In the genomic region with DNA sequence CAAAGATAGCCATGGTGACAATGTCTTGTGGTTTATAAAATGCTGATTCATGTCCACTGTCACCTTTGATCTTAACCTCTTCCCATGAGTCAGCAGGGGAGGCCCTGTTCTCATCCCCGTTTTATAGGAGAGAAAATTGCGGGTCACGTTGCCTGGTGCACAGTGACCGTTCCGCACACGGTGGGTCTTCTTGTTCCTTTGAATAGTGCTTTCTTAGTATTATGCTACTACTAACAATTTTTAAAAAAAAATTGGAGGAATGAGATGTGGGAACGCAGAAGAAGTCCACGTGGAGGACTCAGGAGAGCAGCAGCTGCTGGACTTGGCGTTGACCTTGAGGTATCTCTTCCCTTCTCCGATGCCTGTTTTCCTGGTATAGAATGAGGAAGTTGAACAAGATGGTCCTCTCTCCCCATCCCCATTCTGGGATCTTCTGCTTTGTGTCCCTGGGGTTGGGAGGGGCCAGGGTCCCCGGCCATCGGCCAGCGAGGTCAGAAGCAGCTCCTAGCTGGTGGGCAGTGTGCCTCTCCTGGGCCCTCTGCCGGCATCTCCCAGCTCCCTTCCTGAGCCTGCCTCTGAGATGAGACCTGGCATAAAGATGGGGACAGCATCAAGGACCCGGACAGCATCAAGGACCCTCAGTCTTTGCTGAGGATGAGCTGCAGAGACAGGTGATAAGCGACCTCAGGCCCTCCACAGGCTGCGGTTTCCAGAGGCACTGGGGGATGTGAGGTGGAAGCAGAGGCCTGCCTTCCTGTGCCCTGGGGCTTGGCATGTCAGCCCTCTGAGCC, we compare ENCODE assay signal across 1 cellular context.
TF ChIP-seq lines count a peak whose summit lies in the region.

No MANE protein-coding gene starts in this region.

TF ChIP-seq in HepG2, 621 proteins besides CTCF, POLR2A, EP300 and RAD21 (continued from another document and continues in another):
- TF ChIP-seq, protein P1, sequence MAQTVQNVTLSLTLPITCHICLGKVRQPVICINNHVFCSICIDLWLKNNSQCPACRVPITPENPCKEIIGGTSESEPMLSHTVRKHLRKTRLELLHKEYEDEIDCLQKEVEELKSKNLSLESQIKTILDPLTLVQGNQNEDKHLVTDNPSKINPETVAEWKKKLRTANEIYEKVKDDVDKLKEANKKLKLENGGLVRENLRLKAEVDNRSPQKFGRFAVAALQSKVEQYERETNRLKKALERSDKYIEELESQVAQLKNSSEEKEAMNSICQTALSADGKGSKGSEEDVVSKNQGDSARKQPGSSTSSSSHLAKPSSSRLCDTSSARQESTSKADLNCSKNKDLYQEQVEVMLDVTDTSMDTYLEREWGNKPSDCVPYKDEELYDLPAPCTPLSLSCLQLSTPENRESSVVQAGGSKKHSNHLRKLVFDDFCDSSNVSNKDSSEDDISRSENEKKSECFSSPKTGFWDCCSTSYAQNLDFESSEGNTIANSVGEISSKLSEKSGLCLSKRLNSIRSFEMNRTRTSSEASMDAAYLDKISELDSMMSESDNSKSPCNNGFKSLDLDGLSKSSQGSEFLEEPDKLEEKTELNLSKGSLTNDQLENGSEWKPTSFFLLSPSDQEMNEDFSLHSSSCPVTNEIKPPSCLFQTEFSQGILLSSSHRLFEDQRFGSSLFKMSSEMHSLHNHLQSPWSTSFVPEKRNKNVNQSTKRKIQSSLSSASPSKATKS (CRISPR knock-in tag; IDR thresholded peaks at IDR 0.05), result no peak
- TF ChIP-seq, protein P2, sequence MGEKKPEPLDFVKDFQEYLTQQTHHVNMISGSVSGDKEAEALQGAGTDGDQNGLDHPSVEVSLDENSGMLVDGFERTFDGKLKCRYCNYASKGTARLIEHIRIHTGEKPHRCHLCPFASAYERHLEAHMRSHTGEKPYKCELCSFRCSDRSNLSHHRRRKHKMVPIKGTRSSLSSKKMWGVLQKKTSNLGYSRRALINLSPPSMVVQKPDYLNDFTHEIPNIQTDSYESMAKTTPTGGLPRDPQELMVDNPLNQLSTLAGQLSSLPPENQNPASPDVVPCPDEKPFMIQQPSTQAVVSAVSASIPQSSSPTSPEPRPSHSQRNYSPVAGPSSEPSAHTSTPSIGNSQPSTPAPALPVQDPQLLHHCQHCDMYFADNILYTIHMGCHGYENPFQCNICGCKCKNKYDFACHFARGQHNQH (CRISPR knock-in tag; IDR thresholded peaks at IDR 0.05), result 0 out of 2 replicates have a peak, but pooled peaks have one; percentile 17
- TF ChIP-seq TBP (CRISPR knock-in tag; IDR thresholded peaks at IDR 0.05) (no peak), ZBTB38 (CRISPR knock-in tag; IDR thresholded peaks at IDR 0.05) (0 out of 2 replicates have a peak, but pooled peaks have one; percentile 25), BORCS8-MEF2B (CRISPR knock-in tag; IDR thresholded peaks at IDR 0.05) (0 out of 2 replicates have a peak, but pooled peaks have one; percentile 39), RXRB (CRISPR knock-in tag; IDR thresholded peaks at IDR 0.05; ENCODE audit: borderline replicate concordance) (peak; percentile 43), KDM4B (CRISPR knock-in tag; IDR thresholded peaks at IDR 0.05) (no peak), RXRA (CRISPR knock-in tag; IDR thresholded peaks at IDR 0.05) (no peak), LCORL (IDR thresholded peaks at IDR 0.05) (no peak), LCORL (CRISPR knock-in tag; IDR thresholded peaks at IDR 0.05) (peak; percentile 12; the same call in 1 of the 2 replicates), YEATS2 (CRISPR knock-in tag; IDR thresholded peaks at IDR 0.05; ENCODE audit: borderline replicate concordance) (peak; percentile 44; the same call in 1 of the 2 replicates), MTF2 (CRISPR knock-in tag; IDR thresholded peaks at IDR 0.05; ENCODE audit: borderline replicate concordance) (no peak), RNF2 (conservative IDR thresholded peaks at IDR 0.05; ENCODE audit: low read depth) (no peak), ETV6 (CRISPR knock-in tag; conservative IDR thresholded peaks at IDR 0.05) (no peak), NCOR1 (IDR thresholded peaks at IDR 0.05; ENCODE audit: borderline replicate concordance, low read length) (peak; percentile 66; the same call in 1 of the 2 replicates), ZNF263 (CRISPR knock-in tag; IDR thresholded peaks at IDR 0.05) (peak; percentile 20; the same call in 1 of the 2 replicates), CBX5 (CRISPR knock-in tag; IDR thresholded peaks at IDR 0.05; ENCODE audit: borderline replicate concordance) (no peak; the same call in 1 of the 2 replicates), ZNF644 (CRISPR knock-in tag; IDR thresholded peaks at IDR 0.05; ENCODE audit: low read depth) (no peak), RCOR2 (CRISPR knock-in tag; IDR thresholded peaks at IDR 0.05) (0 out of 2 replicates have a peak, but pooled peaks have one; percentile 19), ZNF776 (CRISPR knock-in tag; IDR thresholded peaks at IDR 0.05) (no peak), ZSCAN30 (CRISPR knock-in tag; IDR thresholded peaks at IDR 0.05) (no peak), ZNF605 (CRISPR knock-in tag; IDR thresholded peaks at IDR 0.05) (no peak), NFRKB (IDR thresholded peaks at IDR 0.05) (no peak), NFKBIZ (CRISPR knock-in tag; IDR thresholded peaks at IDR 0.05) (no peak), FOXM1 (CRISPR knock-in tag; IDR thresholded peaks at IDR 0.05) (no peak), ELF1 (CRISPR knock-in tag; IDR thresholded peaks at IDR 0.05) (no peak), NPAS2 (CRISPR knock-in tag; IDR thresholded peaks at IDR 0.05; ENCODE audit: borderline replicate concordance) (no peak), MEIS1 (CRISPR knock-in tag; IDR thresholded peaks at IDR 0.05; ENCODE audit: borderline replicate concordance) (no peak)
- TF ChIP-seq, protein P3, sequence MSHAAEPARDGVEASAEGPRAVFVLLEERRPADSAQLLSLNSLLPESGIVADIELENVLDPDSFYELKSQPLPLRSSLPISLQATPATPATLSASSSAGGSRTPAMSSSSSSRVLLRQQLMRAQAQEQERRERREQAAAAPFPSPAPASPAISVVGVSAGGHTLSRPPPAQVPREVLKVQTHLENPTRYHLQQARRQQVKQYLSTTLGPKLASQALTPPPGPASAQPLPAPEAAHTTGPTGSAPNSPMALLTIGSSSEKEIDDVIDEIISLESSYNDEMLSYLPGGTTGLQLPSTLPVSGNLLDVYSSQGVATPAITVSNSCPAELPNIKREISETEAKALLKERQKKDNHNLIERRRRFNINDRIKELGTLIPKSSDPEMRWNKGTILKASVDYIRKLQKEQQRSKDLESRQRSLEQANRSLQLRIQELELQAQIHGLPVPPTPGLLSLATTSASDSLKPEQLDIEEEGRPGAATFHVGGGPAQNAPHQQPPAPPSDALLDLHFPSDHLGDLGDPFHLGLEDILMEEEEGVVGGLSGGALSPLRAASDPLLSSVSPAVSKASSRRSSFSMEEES (CRISPR knock-in tag; IDR thresholded peaks at IDR 0.05), result no peak
- TF ChIP-seq, protein P4, sequence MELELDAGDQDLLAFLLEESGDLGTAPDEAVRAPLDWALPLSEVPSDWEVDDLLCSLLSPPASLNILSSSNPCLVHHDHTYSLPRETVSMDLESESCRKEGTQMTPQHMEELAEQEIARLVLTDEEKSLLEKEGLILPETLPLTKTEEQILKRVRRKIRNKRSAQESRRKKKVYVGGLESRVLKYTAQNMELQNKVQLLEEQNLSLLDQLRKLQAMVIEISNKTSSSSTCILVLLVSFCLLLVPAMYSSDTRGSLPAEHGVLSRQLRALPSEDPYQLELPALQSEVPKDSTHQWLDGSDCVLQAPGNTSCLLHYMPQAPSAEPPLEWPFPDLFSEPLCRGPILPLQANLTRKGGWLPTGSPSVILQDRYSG (CRISPR knock-in tag; IDR thresholded peaks at IDR 0.05), result no peak
- TF ChIP-seq, protein P5, sequence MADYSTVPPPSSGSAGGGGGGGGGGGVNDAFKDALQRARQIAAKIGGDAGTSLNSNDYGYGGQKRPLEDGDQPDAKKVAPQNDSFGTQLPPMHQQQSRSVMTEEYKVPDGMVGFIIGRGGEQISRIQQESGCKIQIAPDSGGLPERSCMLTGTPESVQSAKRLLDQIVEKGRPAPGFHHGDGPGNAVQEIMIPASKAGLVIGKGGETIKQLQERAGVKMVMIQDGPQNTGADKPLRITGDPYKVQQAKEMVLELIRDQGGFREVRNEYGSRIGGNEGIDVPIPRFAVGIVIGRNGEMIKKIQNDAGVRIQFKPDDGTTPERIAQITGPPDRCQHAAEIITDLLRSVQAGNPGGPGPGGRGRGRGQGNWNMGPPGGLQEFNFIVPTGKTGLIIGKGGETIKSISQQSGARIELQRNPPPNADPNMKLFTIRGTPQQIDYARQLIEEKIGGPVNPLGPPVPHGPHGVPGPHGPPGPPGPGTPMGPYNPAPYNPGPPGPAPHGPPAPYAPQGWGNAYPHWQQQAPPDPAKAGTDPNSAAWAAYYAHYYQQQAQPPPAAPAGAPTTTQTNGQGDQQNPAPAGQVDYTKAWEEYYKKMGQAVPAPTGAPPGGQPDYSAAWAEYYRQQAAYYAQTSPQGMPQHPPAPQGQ (CRISPR knock-in tag; IDR thresholded peaks at IDR 0.05; ENCODE audit: borderline replicate concordance), result no peak
- TF ChIP-seq, protein P6, sequence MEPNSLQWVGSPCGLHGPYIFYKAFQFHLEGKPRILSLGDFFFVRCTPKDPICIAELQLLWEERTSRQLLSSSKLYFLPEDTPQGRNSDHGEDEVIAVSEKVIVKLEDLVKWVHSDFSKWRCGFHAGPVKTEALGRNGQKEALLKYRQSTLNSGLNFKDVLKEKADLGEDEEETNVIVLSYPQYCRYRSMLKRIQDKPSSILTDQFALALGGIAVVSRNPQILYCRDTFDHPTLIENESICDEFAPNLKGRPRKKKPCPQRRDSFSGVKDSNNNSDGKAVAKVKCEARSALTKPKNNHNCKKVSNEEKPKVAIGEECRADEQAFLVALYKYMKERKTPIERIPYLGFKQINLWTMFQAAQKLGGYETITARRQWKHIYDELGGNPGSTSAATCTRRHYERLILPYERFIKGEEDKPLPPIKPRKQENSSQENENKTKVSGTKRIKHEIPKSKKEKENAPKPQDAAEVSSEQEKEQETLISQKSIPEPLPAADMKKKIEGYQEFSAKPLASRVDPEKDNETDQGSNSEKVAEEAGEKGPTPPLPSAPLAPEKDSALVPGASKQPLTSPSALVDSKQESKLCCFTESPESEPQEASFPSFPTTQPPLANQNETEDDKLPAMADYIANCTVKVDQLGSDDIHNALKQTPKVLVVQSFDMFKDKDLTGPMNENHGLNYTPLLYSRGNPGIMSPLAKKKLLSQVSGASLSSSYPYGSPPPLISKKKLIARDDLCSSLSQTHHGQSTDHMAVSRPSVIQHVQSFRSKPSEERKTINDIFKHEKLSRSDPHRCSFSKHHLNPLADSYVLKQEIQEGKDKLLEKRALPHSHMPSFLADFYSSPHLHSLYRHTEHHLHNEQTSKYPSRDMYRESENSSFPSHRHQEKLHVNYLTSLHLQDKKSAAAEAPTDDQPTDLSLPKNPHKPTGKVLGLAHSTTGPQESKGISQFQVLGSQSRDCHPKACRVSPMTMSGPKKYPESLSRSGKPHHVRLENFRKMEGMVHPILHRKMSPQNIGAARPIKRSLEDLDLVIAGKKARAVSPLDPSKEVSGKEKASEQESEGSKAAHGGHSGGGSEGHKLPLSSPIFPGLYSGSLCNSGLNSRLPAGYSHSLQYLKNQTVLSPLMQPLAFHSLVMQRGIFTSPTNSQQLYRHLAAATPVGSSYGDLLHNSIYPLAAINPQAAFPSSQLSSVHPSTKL (CRISPR knock-in tag; IDR thresholded peaks at IDR 0.05), result peak; percentile 60
- TF ChIP-seq, protein P7, sequence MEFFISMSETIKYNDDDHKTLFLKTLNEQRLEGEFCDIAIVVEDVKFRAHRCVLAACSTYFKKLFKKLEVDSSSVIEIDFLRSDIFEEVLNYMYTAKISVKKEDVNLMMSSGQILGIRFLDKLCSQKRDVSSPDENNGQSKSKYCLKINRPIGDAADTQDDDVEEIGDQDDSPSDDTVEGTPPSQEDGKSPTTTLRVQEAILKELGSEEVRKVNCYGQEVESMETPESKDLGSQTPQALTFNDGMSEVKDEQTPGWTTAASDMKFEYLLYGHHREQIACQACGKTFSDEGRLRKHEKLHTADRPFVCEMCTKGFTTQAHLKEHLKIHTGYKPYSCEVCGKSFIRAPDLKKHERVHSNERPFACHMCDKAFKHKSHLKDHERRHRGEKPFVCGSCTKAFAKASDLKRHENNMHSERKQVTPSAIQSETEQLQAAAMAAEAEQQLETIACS (CRISPR knock-in tag; IDR thresholded peaks at IDR 0.05), result no peak
- TF ChIP-seq, protein P8, sequence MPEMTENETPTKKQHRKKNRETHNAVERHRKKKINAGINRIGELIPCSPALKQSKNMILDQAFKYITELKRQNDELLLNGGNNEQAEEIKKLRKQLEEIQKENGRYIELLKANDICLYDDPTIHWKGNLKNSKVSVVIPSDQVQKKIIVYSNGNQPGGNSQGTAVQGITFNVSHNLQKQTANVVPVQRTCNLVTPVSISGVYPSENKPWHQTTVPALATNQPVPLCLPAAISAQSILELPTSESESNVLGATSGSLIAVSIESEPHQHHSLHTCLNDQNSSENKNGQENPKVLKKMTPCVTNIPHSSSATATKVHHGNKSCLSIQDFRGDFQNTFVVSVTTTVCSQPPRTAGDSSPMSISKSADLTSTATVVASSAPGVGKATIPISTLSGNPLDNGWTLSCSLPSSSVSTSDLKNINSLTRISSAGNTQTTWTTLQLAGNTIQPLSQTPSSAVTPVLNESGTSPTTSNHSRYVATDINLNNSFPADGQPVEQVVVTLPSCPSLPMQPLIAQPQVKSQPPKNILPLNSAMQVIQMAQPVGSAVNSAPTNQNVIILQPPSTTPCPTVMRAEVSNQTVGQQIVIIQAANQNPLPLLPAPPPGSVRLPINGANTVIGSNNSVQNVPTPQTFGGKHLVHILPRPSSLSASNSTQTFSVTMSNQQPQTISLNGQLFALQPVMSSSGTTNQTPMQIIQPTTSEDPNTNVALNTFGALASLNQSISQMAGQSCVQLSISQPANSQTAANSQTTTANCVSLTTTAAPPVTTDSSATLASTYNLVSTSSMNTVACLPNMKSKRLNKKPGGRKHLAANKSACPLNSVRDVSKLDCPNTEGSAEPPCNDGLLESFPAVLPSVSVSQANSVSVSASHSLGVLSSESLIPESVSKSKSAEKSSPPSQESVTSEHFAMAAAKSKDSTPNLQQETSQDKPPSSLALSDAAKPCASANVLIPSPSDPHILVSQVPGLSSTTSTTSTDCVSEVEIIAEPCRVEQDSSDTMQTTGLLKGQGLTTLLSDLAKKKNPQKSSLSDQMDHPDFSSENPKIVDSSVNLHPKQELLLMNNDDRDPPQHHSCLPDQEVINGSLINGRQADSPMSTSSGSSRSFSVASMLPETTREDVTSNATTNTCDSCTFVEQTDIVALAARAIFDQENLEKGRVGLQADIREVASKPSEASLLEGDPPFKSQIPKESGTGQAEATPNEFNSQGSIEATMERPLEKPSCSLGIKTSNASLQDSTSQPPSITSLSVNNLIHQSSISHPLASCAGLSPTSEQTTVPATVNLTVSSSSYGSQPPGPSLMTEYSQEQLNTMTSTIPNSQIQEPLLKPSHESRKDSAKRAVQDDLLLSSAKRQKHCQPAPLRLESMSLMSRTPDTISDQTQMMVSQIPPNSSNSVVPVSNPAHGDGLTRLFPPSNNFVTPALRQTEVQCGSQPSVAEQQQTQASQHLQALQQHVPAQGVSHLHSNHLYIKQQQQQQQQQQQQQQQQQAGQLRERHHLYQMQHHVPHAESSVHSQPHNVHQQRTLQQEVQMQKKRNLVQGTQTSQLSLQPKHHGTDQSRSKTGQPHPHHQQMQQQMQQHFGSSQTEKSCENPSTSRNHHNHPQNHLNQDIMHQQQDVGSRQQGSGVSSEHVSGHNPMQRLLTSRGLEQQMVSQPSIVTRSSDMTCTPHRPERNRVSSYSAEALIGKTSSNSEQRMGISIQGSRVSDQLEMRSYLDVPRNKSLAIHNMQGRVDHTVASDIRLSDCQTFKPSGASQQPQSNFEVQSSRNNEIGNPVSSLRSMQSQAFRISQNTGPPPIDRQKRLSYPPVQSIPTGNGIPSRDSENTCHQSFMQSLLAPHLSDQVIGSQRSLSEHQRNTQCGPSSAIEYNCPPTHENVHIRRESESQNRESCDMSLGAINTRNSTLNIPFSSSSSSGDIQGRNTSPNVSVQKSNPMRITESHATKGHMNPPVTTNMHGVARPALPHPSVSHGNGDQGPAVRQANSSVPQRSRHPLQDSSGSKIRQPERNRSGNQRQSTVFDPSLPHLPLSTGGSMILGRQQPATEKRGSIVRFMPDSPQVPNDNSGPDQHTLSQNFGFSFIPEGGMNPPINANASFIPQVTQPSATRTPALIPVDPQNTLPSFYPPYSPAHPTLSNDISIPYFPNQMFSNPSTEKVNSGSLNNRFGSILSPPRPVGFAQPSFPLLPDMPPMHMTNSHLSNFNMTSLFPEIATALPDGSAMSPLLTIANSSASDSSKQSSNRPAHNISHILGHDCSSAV (CRISPR knock-in tag; IDR thresholded peaks at IDR 0.05; ENCODE audit: borderline replicate concordance), result no peak
